In genomic region chr2:201466050-201466660, GRCh38 we compare ENCODE assay signal across 8 cellular contexts. TPM values are rescaled to one million over a fixed set of nuclear protein-coding genes. Genes with fewer than 3 reads are reported as not detected.
DNase-seq lines count a peak whose midpoint lies in the region; ATAC-seq lines count a peak whose summit lies in the region.
"Had no signal": no experiment of that assay in that cellular context is flagged by ENCODE, and none has a peak within 500 bp of the region (broad histone marks: within the 10 kb centered on the region; RNA-seq: fewer than 3 reads in every experiment).

No MANE protein-coding gene starts in this region.

- H3K4me1 ChIP-seq in urinary bladder (ENCODE audit: insufficient read depth): peaks cover 2% of the 10 kb centered on the region

- H3K27ac ChIP-seq in caudate nucleus (ENCODE audit: low read depth, low read length): peak overlapping the region; percentile 34
- H3K27ac ChIP-seq in urinary bladder (ENCODE audit: low read depth): peak overlapping the region; percentile 69

- peak; percentile 96 for DNase-seq in LHCN-M2 (ENCODE audit: low read depth)
- peak in 1 of 61 donors; percentile 3 for DNase-seq in caudate nucleus (lab: John Stamatoyannopoulos, UW)
- no peak for DNase-seq in left colon
- no peak for DNase-seq in islet precursor cell
- DNase-seq in stimulated activated CD4-positive, alpha-beta T cell treated with anti-CD3 and anti-CD28 coated beads, Interleukin-4, amount 100 ng/mL, for 24 hours: no peak
- no peak for DNase-seq in ecto neural progenitor cell (ENCODE audit: low spot score)
- DNase-seq: activated naive CD4-positive, alpha-beta T cell treated with anti-CD3 and anti-CD28 coated beads, Interleukin-2, amount 10 ng/mL, durations not matched to agents 7 days and 5 days had no signal

- intact Hi-C loops in left colon (cut with DNase I, micrococcal nuclease): no loop called here

- no peak overlapping the region for H3K4me3 ChIP-seq in urinary bladder (ENCODE audit: low read depth, low read length)

- no peaks in the 10 kb centered on the region for H3K36me3 ChIP-seq in urinary bladder (ENCODE audit: insufficient read depth)

- ATAC-seq in left colon: peak; percentile 83

- WGBS in urinary bladder: 44% methylated on average over 3 of the region's 3 CpGs

RNA-seq across cellular contexts. Expression of gene STRADB, which starts 14.6 kb away (rescaled TPM):
- 255 and 259 TPM in 2 replicates for total RNA-seq in LHCN-M2 (2014; rRNA removed)
- polyA plus RNA-seq in LHCN-M2 (2012): 48.6 TPM
- 10 to 100 TPM; 47.5 to 75.9 TPM for total RNA-seq in left colon
- 43.0 TPM for total RNA-seq in urinary bladder
- 10.0 TPM for polyA plus RNA-seq in urinary bladder

RNA-seq across cellular contexts. Expression of gene TRAK2, which starts 14.9 kb away (rescaled TPM):
- total RNA-seq in LHCN-M2 (2014; rRNA removed) (47.8 and 73.9 TPM in 2 replicates), left colon (10 to 100 TPM; 55.7 to 73.7 TPM), urinary bladder (60.6 TPM)
- polyA plus RNA-seq in LHCN-M2 (2012): 23.2 TPM
- 25.1 TPM for polyA plus RNA-seq in urinary bladder
